ENCODE assay signal across 1 cellular context in the genomic region with DNA sequence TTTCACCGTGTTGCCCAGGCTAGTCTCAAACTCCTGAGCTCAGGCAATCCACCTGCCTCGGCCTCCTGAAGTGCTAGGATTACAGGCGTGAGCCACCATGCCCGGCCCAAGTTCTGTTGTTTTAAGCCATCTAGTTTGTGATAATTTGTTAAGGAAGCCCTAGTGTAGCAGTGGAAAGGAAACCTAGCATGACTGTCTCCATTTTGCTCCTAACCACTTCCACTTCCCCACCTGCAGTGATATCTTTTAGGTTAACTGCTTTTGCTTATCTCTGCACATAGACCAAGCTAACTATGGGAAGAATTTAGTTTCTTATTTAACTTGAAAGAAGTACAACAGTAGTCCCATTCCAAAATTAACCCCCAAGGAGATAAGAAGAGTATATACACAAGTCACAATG.
A peak's percentile ranks its signal among the peaks of the same experiment; 100 is the strongest.
TF ChIP-seq lines count a peak whose summit lies in the region.

No MANE protein-coding gene starts in this region.

TF ChIP-seq in K562, 482 proteins besides CTCF, POLR2A, EP300 and RAD21 (continued from another document and continues in another):
- TF ChIP-seq, protein P1, sequence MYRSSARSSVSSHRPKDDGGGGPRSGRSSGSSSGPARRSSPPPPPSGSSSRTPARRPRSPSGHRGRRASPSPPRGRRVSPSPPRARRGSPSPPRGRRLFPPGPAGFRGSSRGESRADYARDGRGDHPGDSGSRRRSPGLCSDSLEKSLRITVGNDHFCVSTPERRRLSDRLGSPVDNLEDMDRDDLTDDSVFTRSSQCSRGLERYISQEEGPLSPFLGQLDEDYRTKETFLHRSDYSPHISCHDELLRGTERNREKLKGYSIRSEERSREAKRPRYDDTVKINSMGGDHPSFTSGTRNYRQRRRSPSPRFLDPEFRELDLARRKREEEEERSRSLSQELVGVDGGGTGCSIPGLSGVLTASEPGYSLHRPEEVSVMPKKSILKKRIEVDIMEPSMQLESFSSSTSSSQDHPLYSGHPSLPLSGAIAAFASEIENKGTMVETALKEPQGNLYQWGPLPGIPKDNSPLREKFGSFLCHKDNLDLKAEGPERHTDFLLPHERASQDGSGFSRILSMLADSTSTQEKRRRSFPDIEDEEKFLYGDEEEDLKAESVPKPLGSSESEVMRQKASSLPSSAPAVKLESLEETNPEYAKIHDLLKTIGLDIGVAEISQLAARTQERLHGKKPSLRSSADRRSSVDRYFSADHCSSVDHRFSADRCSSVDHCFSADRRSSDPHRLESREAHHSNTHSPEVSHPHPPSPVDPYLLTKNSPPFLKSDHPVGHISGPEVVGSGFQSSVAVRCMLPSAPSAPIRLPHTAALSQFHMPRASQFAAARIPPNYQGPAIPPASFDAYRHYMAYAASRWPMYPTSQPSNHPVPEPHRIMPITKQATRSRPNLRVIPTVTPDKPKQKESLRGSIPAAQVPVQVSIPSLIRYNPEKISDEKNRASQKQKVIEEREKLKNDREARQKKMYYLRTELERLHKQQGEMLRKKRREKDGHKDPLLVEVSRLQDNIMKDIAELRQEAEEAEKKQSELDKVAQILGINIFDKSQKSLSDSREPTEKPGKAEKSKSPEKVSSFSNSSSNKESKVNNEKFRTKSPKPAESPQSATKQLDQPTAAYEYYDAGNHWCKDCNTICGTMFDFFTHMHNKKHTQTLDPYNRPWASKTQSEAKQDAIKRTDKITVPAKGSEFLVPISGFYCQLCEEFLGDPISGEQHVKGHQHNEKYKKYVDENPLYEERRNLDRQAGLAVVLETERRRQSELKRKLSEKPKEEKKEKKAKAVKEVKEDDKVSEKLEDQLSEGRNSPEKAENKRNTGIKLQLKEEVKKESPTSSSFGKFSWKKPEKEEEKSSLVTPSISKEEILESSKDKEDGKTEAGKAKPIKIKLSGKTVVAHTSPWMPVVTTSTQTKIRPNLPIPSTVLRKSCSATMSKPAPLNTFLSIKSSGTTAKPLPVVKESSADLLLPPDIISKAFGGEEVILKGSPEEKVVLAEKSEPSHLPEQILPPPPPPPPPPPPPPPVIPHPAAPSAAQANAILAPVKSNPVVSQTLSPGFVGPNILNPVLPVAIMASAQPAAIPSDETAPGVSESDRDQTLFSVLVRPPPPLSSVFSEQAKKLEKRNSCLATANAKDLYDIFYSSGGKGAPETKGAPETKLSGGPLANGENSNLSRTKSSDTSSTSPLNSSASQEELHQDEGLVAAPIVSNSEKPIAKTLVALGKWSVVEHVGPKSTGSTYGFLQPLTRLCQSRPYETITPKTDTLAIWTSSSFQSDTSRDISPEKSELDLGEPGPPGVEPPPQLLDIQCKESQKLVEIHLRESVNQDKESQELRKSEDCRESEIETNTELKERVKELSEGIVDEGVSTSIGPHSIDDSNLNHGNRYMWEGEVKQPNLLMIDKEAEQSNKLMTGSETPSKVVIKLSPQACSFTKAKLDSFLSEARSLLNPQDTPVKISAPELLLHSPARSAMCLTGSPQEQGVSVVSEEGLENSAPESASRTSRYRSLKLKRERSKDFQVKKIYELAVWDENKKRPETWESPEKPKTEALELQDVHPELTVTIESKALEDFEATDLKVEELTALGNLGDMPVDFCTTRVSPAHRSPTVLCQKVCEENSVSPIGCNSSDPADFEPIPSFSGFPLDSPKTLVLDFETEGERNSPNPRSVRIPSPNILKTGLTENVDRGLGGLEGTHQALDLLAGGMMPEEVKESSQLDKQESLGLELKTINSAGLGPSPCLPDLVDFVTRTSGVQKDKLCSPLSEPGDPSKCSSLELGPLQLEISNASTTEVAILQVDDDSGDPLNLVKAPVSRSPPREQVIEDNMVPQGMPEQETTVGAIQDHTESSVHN (IDR thresholded peaks at IDR 0.05; ENCODE audit: borderline replicate concordance in 1 of 2, low read depth in 1 of 2), result no peak
- no peak for TF ChIP-seq KDM5B (IDR thresholded peaks at IDR 0.05; ENCODE audit: insufficient replicate concordance, low read depth, low read length)
- no peak for TF ChIP-seq CREBBP (IDR thresholded peaks at IDR 0.05; ENCODE audit: low read depth, low read length)
- peak; percentile 51; the same call in 1 of the 2 replicates for TF ChIP-seq ZBTB17 (CRISPR knock-in tag; IDR thresholded peaks at IDR 0.05)
- no peak for TF ChIP-seq DPF2 (IDR thresholded peaks at IDR 0.05)
- TF ChIP-seq, protein P2, sequence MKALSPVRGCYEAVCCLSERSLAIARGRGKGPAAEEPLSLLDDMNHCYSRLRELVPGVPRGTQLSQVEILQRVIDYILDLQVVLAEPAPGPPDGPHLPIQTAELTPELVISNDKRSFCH (CRISPR knock-in tag; IDR thresholded peaks at IDR 0.05), result no peak
- TF ChIP-seq, protein P2 (tag; IDR thresholded peaks at IDR 0.05), result peak; percentile 82; the same call in 1 of the 2 replicates
- TF ChIP-seq TCF3 (CRISPR knock-in tag; IDR thresholded peaks at IDR 0.05), result 0 out of 2 replicates have a peak, but pooled peaks have one; percentile 11
- TF ChIP-seq, protein P3, sequence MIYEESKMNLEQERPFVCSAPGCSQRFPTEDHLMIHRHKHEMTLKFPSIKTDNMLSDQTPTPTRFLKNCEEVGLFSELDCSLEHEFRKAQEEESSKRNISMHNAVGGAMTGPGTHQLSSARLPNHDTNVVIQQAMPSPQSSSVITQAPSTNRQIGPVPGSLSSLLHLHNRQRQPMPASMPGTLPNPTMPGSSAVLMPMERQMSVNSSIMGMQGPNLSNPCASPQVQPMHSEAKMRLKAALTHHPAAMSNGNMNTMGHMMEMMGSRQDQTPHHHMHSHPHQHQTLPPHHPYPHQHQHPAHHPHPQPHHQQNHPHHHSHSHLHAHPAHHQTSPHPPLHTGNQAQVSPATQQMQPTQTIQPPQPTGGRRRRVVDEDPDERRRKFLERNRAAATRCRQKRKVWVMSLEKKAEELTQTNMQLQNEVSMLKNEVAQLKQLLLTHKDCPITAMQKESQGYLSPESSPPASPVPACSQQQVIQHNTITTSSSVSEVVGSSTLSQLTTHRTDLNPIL (CRISPR knock-in tag; IDR thresholded peaks at IDR 0.05), result peak; percentile 64; the same call in 1 of the 2 replicates
- peak; percentile 87 for TF ChIP-seq ZNF583 (CRISPR knock-in tag; IDR thresholded peaks at IDR 0.05)
- TF ChIP-seq, protein P4, sequence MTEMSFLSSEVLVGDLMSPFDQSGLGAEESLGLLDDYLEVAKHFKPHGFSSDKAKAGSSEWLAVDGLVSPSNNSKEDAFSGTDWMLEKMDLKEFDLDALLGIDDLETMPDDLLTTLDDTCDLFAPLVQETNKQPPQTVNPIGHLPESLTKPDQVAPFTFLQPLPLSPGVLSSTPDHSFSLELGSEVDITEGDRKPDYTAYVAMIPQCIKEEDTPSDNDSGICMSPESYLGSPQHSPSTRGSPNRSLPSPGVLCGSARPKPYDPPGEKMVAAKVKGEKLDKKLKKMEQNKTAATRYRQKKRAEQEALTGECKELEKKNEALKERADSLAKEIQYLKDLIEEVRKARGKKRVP (CRISPR knock-in tag; IDR thresholded peaks at IDR 0.05), result peak; percentile 64; the same call in 1 of the 2 replicates
- TF ChIP-seq KLF6 (CRISPR knock-in tag; IDR thresholded peaks at IDR 0.05; ENCODE audit: borderline replicate concordance), result peak; percentile 83; the same call in 1 of the 2 replicates
- TF ChIP-seq ZNF79 (CRISPR knock-in tag; IDR thresholded peaks at IDR 0.05; ENCODE audit: low read depth), result peak; percentile 33; the same call in 1 of the 2 replicates
- TF ChIP-seq TBL1XR1 (IDR thresholded peaks at IDR 0.05; ENCODE audit: low read length in 2 of 2), result no peak
- TF ChIP-seq NFYB (IDR thresholded peaks at IDR 0.05; ENCODE audit: extremely low read depth, insufficient read length), result no peak
- TF ChIP-seq, protein P5, sequence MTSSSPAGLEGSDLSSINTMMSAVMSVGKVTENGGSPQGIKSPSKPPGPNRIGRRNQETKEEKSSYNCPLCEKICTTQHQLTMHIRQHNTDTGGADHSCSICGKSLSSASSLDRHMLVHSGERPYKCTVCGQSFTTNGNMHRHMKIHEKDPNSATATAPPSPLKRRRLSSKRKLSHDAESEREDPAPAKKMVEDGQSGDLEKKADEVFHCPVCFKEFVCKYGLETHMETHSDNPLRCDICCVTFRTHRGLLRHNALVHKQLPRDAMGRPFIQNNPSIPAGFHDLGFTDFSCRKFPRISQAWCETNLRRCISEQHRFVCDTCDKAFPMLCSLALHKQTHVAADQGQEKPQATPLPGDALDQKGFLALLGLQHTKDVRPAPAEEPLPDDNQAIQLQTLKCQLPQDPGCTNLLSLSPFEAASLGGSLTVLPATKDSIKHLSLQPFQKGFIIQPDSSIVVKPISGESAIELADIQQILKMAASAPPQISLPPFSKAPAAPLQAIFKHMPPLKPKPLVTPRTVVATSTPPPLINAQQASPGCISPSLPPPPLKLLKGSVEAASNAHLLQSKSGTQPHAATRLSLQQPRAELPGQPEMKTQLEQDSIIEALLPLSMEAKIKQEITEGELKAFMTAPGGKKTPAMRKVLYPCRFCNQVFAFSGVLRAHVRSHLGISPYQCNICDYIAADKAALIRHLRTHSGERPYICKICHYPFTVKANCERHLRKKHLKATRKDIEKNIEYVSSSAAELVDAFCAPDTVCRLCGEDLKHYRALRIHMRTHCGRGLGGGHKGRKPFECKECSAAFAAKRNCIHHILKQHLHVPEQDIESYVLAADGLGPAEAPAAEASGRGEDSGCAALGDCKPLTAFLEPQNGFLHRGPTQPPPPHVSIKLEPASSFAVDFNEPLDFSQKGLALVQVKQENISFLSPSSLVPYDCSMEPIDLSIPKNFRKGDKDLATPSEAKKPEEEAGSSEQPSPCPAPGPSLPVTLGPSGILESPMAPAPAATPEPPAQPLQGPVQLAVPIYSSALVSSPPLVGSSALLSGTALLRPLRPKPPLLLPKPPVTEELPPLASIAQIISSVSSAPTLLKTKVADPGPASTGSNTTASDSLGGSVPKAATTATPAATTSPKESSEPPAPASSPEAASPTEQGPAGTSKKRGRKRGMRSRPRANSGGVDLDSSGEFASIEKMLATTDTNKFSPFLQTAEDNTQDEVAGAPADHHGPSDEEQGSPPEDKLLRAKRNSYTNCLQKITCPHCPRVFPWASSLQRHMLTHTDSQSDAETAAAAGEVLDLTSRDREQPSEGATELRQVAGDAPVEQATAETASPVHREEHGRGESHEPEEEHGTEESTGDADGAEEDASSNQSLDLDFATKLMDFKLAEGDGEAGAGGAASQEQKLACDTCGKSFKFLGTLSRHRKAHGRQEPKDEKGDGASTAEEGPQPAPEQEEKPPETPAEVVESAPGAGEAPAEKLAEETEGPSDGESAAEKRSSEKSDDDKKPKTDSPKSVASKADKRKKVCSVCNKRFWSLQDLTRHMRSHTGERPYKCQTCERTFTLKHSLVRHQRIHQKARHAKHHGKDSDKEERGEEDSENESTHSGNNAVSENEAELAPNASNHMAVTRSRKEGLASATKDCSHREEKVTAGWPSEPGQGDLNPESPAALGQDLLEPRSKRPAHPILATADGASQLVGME (CRISPR knock-in tag; IDR thresholded peaks at IDR 0.05), result peak; percentile 65; the same call in 1 of the 2 replicates
- TF ChIP-seq TEAD1 (CRISPR knock-in tag; IDR thresholded peaks at IDR 0.05), result peak in 1 of 2 experiments; percentile 77; a peak in 1 of 4 replicates
- peak; percentile 78; the same call in 1 of the 2 replicates for TF ChIP-seq ZNF41 (CRISPR knock-in tag; conservative IDR thresholded peaks at IDR 0.05)
- TF ChIP-seq ZNF324 (CRISPR knock-in tag; IDR thresholded peaks at IDR 0.05), result no peak
- TF ChIP-seq TCFL5 (CRISPR knock-in tag; conservative IDR thresholded peaks at IDR 0.05), result 0 out of 2 replicates have a peak, but pooled peaks have one; percentile 21
- no peak for TF ChIP-seq CBX2 (IDR thresholded peaks at IDR 0.05; ENCODE audit: insufficient read depth, low read length, poor library complexity, severe bottlenecking)
- no peak for TF ChIP-seq FOXJ3 (CRISPR knock-in tag; IDR thresholded peaks at IDR 0.05)
- no peak for TF ChIP-seq ZKSCAN1 (IDR thresholded peaks at IDR 0.05; ENCODE audit: low read depth, low read length)
- TF ChIP-seq SNRNP70 (optimal IDR thresholded peaks at IDR 0.05; ENCODE audit: low read depth, low read length), result no peak
- TF ChIP-seq NR2C1 (IDR thresholded peaks at IDR 0.05), result no peak
- TF ChIP-seq NR2C1 (tag; IDR thresholded peaks at IDR 0.05), result peak; percentile 62; the same call in 1 of the 2 replicates
- TF ChIP-seq PTRF (tag; IDR thresholded peaks at IDR 0.05), result peak; percentile 46; the same call in 1 of the 2 replicates
- TF ChIP-seq, protein P6, sequence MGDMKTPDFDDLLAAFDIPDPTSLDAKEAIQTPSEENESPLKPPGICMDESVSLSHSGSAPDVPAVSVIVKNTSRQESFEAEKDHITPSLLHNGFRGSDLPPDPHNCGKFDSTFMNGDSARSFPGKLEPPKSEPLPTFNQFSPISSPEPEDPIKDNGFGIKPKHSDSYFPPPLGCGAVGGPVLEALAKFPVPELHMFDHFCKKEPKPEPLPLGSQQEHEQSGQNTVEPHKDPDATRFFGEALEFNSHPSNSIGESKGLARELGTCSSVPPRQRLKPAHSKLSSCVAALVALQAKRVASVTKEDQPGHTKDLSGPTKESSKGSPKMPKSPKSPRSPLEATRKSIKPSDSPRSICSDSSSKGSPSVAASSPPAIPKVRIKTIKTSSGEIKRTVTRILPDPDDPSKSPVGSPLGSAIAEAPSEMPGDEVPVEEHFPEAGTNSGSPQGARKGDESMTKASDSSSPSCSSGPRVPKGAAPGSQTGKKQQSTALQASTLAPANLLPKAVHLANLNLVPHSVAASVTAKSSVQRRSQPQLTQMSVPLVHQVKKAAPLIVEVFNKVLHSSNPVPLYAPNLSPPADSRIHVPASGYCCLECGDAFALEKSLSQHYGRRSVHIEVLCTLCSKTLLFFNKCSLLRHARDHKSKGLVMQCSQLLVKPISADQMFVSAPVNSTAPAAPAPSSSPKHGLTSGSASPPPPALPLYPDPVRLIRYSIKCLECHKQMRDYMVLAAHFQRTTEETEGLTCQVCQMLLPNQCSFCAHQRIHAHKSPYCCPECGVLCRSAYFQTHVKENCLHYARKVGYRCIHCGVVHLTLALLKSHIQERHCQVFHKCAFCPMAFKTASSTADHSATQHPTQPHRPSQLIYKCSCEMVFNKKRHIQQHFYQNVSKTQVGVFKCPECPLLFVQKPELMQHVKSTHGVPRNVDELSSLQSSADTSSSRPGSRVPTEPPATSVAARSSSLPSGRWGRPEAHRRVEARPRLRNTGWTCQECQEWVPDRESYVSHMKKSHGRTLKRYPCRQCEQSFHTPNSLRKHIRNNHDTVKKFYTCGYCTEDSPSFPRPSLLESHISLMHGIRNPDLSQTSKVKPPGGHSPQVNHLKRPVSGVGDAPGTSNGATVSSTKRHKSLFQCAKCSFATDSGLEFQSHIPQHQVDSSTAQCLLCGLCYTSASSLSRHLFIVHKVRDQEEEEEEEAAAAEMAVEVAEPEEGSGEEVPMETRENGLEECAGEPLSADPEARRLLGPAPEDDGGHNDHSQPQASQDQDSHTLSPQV (IDR thresholded peaks at IDR 0.05), result peak; percentile 60; the same call in 1 of the 2 replicates
- peak; percentile 63; the same call in 1 of the 2 replicates for TF ChIP-seq SMAD4 (CRISPR knock-in tag; conservative IDR thresholded peaks at IDR 0.05)
- no peak for TF ChIP-seq ZNF717 (CRISPR knock-in tag; IDR thresholded peaks at IDR 0.05)
- TF ChIP-seq ZNF239 (CRISPR knock-in tag; IDR thresholded peaks at IDR 0.05), result peak; percentile 73
- no peak for TF ChIP-seq THRAP3 (IDR thresholded peaks at IDR 0.05; ENCODE audit: borderline replicate concordance)
